In genomic region chr11:95338430-95338991, GRCh38 we compare ENCODE assay signal across 8 cellular contexts.
DNase-seq lines count a peak whose midpoint lies in the region; ATAC-seq and TF ChIP-seq lines count a peak whose summit lies in the region.

No MANE protein-coding gene starts in this region.

- peaks cover 1% of the 10 kb centered on the region for H3K27me3 Mint-ChIP-seq in endothelial cell (ENCODE audit: unreplicated experiment)

- H3K36me3 Mint-ChIP-seq in endothelial cell (ENCODE audit: low read depth, unreplicated experiment) = no peaks in the 10 kb centered on the region

- no peak overlapping the region for H3K27ac Mint-ChIP-seq in endothelial cell (ENCODE audit: unreplicated experiment)

- H3K27me3 ChIP-seq in adrenal gland (no peaks in the 10 kb centered on the region), iPS-20b (ENCODE audit: insufficient read depth, low read length) (no peaks in the 10 kb centered on the region), stomach (no peaks in the 10 kb centered on the region)
- H3K27me3 ChIP-seq in effector memory CD4-positive, alpha-beta T cell (replicated peaks; ENCODE audit: control insufficient read depth, insufficient read depth, low read length, poor library complexity, severe bottlenecking) = no peaks in the 10 kb centered on the region

- peaks cover 15% of the 10 kb centered on the region for H3K4me1 Mint-ChIP-seq in endothelial cell (ENCODE audit: unreplicated experiment)

- H3K4me3 ChIP-seq in adrenal gland (no peak overlapping the region), iPS-20b (ENCODE audit: low read length) (peak overlapping the region; percentile 27; the same call in 1 of the 2 replicates), stomach (no peak overlapping the region)
- H3K4me3 ChIP-seq in effector memory CD4-positive, alpha-beta T cell (ENCODE audit: insufficient read depth, low read depth, low read length, poor library complexity, severe bottlenecking) = no peak overlapping the region

- TF ChIP-seq POLR2A in adrenal gland (IDR thresholded peaks at IDR 0.05) = peak in 1 of 2 donors; percentile 13
- no peak for TF ChIP-seq POLR2A in stomach (IDR thresholded peaks at IDR 0.05)

- H3K27ac ChIP-seq in adrenal gland = peak overlapping the region in 4 of 5 donors; percentile 57 to 86 (median 74)
- H3K27ac ChIP-seq in iPS-20b (ENCODE audit: low read length) = peak overlapping the region; percentile 43
- peak overlapping the region; percentile 46 to 84 (median 75) for H3K27ac ChIP-seq in stomach
- H3K27ac ChIP-seq in effector memory CD4-positive, alpha-beta T cell (ENCODE audit: insufficient read depth, low read length, poor library complexity, severe bottlenecking) = no peak overlapping the region

- no peaks in the 10 kb centered on the region for H3K9me3 ChIP-seq in adrenal gland (replicated peaks in 1 of 3)
- H3K9me3 ChIP-seq in iPS-20b (ENCODE audit: insufficient read depth, low read depth, low read length) = no peaks in the 10 kb centered on the region
- no peaks in the 10 kb centered on the region for H3K9me3 ChIP-seq in stomach
- no peaks in the 10 kb centered on the region for H3K9me3 ChIP-seq in effector memory CD4-positive, alpha-beta T cell (ENCODE audit: control insufficient read depth, low read length)

- no peak for TF ChIP-seq EP300 in stomach (IDR thresholded peaks at IDR 0.05)

- WGBS in adrenal gland, 4 donors = 17 to 22% (median 19%) methylated on average over 4 of the region's 4 CpGs
- WGBS in stomach, 5 donors = 27 to 41% (median 39%) methylated on average over 4 of the region's 4 CpGs

- H3K4me1 ChIP-seq in adrenal gland (replicated peaks in 1 of 2) (peaks cover 15 to 34% of the 10 kb centered on the region in 2 donors), iPS-20b (ENCODE audit: insufficient read depth, low read length) (peaks cover 41% of the 10 kb centered on the region), stomach (peaks cover 15 to 37% (median 32%) of the 10 kb centered on the region in 4 donors)
- H3K4me1 ChIP-seq in effector memory CD4-positive, alpha-beta T cell (ENCODE audit: control insufficient read depth, insufficient read depth, low read length, poor library complexity, severe bottlenecking) = peaks cover 6% of the 10 kb centered on the region

- H3K36me3 ChIP-seq in adrenal gland (replicated peaks in 1 of 2) (no peaks in the 10 kb centered on the region), iPS-20b (ENCODE audit: insufficient read depth, low read depth, low read length) (no peaks in the 10 kb centered on the region), stomach (no peaks in the 10 kb centered on the region)
- H3K36me3 ChIP-seq in effector memory CD4-positive, alpha-beta T cell (ENCODE audit: control insufficient read depth, insufficient read depth, low read length) = no peaks in the 10 kb centered on the region

- no peak overlapping the region for H3K4me3 Mint-ChIP-seq in endothelial cell (ENCODE audit: unreplicated experiment)

- DNase-seq in NCI-H1092 (lab: John Stamatoyannopoulos, UW) = peak; percentile 93
- DNase-seq in adrenal gland = peak; percentile 78 to 93 (median 82)
- DNase-seq in stomach = no peak
- no peak for DNase-seq in endothelial cell (ENCODE audit: low spot score)
- DNase-seq in effector memory CD4-positive, alpha-beta T cell = no peak
- no peak for DNase-seq in SKM-1 treated with dmso at 0.1 percent for 144 hours (lab: John Stamatoyannopoulos, UW; ENCODE audit: unreplicated experiment)

- intact Hi-C loops in adrenal gland (cut with DNase I) = no loop called here
- intact Hi-C loops in stomach (cut with DNase I; ENCODE audit: low total_unique reads) = no loop called here

- peak overlapping the region; percentile 66; the same call in 1 of the 2 replicates for H3K9ac ChIP-seq in iPS-20b (ENCODE audit: low read depth, low read length)

- no peak for TF ChIP-seq CTCF in adrenal gland (IDR thresholded peaks at IDR 0.05)
- no peak for TF ChIP-seq CTCF in stomach (IDR thresholded peaks at IDR 0.05)
- TF ChIP-seq CTCF in endothelial cell (IDR thresholded peaks at IDR 0.05; ENCODE audit: unreplicated experiment) = no peak

- no peak for ATAC-seq in HG02610 (IDR thresholded peaks at IDR 0.05; ENCODE audit: unreplicated experiment)

- no peaks in the 10 kb centered on the region for H3K9me3 Mint-ChIP-seq in endothelial cell (ENCODE audit: unreplicated experiment)

Comparison
In these comparisons a context has a peak if more than half of its experiments do, and no peak if none do; other contexts are left out.
1. DNase-seq: peak in NCI-H1092 (single experiment) and adrenal gland (7 of 7); none in stomach (single experiment), endothelial cell (single experiment), effector memory CD4-positive, alpha-beta T cell (0 of 3) and SKM-1 treated with dmso at 0.1 percent for 144 hours (single experiment).